Comparison of ENCODE assay signal across 8 cellular contexts in genomic region chr14:100850841-100851585, GRCh38. TPM values are rescaled to one million over a fixed set of nuclear protein-coding genes. Genes with fewer than 3 reads are reported as not detected.
A peak's percentile ranks its signal among the peaks of the same experiment; 100 is the strongest.
DNase-seq lines count a peak whose midpoint lies in the region; ATAC-seq and TF ChIP-seq lines count a peak whose summit lies in the region.

No MANE protein-coding gene starts in this region.

- H3K18ac ChIP-seq in neuronal stem cell (ENCODE audit: low read length) = peak overlapping the region; percentile 91

- H2BK5ac ChIP-seq in neuronal stem cell (ENCODE audit: low read length) = peak overlapping the region; percentile 57

- H3K4me3 Mint-ChIP-seq in HFFc6 (no peak overlapping the region), endothelial cell (ENCODE audit: unreplicated experiment) (no peak overlapping the region)
- H3K4me3 Mint-ChIP-seq in activated CD8-positive, alpha-beta T cell treated with anti-CD3 and anti-CD28 coated beads for 36 hours = no peak overlapping the region

- H2BK15ac ChIP-seq in neuronal stem cell (ENCODE audit: low read length) = peak overlapping the region; percentile 42

- H3K4me3 ChIP-seq in GM06990 (replicated peaks; ENCODE audit: low read depth, low read length) (no peak overlapping the region), neuronal stem cell (ENCODE audit: low read length in 2 of 2) (no peak overlapping the region), tibial nerve (no peak overlapping the region)

- H3K36me3 Mint-ChIP-seq in HFFc6 (ENCODE audit: low read depth) (no peaks in the 10 kb centered on the region; the same call in 1 of the 2 replicates), endothelial cell (ENCODE audit: low read depth, unreplicated experiment) (no peaks in the 10 kb centered on the region)
- no peaks in the 10 kb centered on the region for H3K36me3 Mint-ChIP-seq in activated CD8-positive, alpha-beta T cell treated with anti-CD3 and anti-CD28 coated beads for 36 hours (ENCODE audit: low read depth)

- intact Hi-C loops in activated CD8-positive, alpha-beta T cell treated with anti-CD3 and anti-CD28 coated beads for 36 hours (cut with micrococcal nuclease) = no loop called here

- peak; percentile 96 for ATAC-seq in activated CD8-positive, alpha-beta T cell treated with anti-CD3 and anti-CD28 coated beads for 36 hours
- ATAC-seq in HG03521 (IDR thresholded peaks at IDR 0.05; ENCODE audit: unreplicated experiment) = no peak

- H3K27me3 Mint-ChIP-seq in HFFc6 (ENCODE audit: insufficient read depth) (peaks cover 11% of the 10 kb centered on the region), endothelial cell (ENCODE audit: unreplicated experiment) (peaks cover 1% of the 10 kb centered on the region)
- H3K27me3 Mint-ChIP-seq in activated CD8-positive, alpha-beta T cell treated with anti-CD3 and anti-CD28 coated beads for 36 hours = no peaks in the 10 kb centered on the region

- H2BK12ac ChIP-seq in neuronal stem cell (ENCODE audit: low read length) = peak overlapping the region; percentile 88

- POLR2A ChIA-PET in activated CD8-positive, alpha-beta T cell treated with anti-CD3 and anti-CD28 coated beads for 36 hours (lab: Charles Lee) = interaction anchor here (0.7 kb wide), 1 partner anchor 14 kb away, joined by 3 read pairs; no protein-coding TSS in a partner anchor

- no peak overlapping the region for H4K8ac ChIP-seq in neuronal stem cell (ENCODE audit: low read depth, low read length)

- DNase-seq in GM06990 (ENCODE audit: extremely low read depth, insufficient read length) (peak; percentile 46), HFFc6 (no peak), NCI-H2107 treated with DMSO at 0.1 percent for 48 hours (lab: John Stamatoyannopoulos, UW; ENCODE audit: unreplicated experiment) (peak; percentile 11), endothelial cell (ENCODE audit: low spot score) (peak; percentile 72), neuronal stem cell (ENCODE audit: low spot score) (no peak), tibial nerve (ENCODE audit: low spot score in 2 of 2) (peak; percentile 64 to 79)
- peak; percentile 88 for DNase-seq in activated CD8-positive, alpha-beta T cell treated with anti-CD3 and anti-CD28 coated beads for 36 hours

- H3K23ac ChIP-seq in neuronal stem cell (ENCODE audit: low read depth, low read length, poor library complexity) = no peak overlapping the region

- no peak overlapping the region for H3K4ac ChIP-seq in neuronal stem cell (ENCODE audit: low read length)

- H3K9me3 ChIP-seq in neuronal stem cell (replicated peaks in 1 of 2; ENCODE audit: control insufficient read depth in 2 of 2, insufficient read depth in 1 of 2, low read depth in 1 of 2, low read length in 2 of 2) (no peaks in the 10 kb centered on the region), tibial nerve (no peaks in the 10 kb centered on the region)

- H2AK5ac ChIP-seq in neuronal stem cell (ENCODE audit: low read depth, low read length) = peak overlapping the region; percentile 17

- peak overlapping the region; percentile 39 for H2BK120ac ChIP-seq in neuronal stem cell (ENCODE audit: low read depth, low read length)

- H3K27ac ChIP-seq in neuronal stem cell (replicated peaks; ENCODE audit: low read length) (no peak overlapping the region), tibial nerve (no peak overlapping the region)

- H2AFZ ChIP-seq in neuronal stem cell (ENCODE audit: low read length) = no peak overlapping the region

- no peaks in the 10 kb centered on the region for H3K79me1 ChIP-seq in neuronal stem cell (ENCODE audit: low read depth, low read length)

- CTCF ChIA-PET in activated CD8-positive, alpha-beta T cell treated with anti-CD3 and anti-CD28 coated beads for 36 hours (lab: Charles Lee) = interaction anchor here (1.0 to 1.4 kb wide), 8 partner anchors 8 to 778 kb away, joined by 3 to 6 read pairs (median 3); no protein-coding TSS in a partner anchor

- TF ChIP-seq CTCF in GM06990 (IDR thresholded peaks at IDR 0.05; ENCODE audit: insufficient read depth, low read length, poor library complexity, severe bottlenecking) = peak; percentile 76
- TF ChIP-seq CTCF in HFFc6 (IDR thresholded peaks at IDR 0.05) = peak; percentile 91
- TF ChIP-seq CTCF in activated CD8-positive, alpha-beta T cell treated with anti-CD3 and anti-CD28 coated beads for 36 hours (IDR thresholded peaks at IDR 0.05) = peak; percentile 84
- peak; percentile 94 for TF ChIP-seq CTCF in endothelial cell (IDR thresholded peaks at IDR 0.05; ENCODE audit: unreplicated experiment)
- TF ChIP-seq CTCF in tibial nerve (IDR thresholded peaks at IDR 0.05) = peak; percentile 48 to 80 (median 69)

- H3K27ac Mint-ChIP-seq in HFFc6 (no peak overlapping the region), endothelial cell (ENCODE audit: unreplicated experiment) (no peak overlapping the region)
- H3K27ac Mint-ChIP-seq in activated CD8-positive, alpha-beta T cell treated with anti-CD3 and anti-CD28 coated beads for 36 hours = no peak overlapping the region

- peak overlapping the region; percentile 28 for H3K14ac ChIP-seq in neuronal stem cell (ENCODE audit: low read length)

- H3K9me3 Mint-ChIP-seq in HFFc6 (no peaks in the 10 kb centered on the region), endothelial cell (ENCODE audit: unreplicated experiment) (no peaks in the 10 kb centered on the region)
- H3K9me3 Mint-ChIP-seq in activated CD8-positive, alpha-beta T cell treated with anti-CD3 and anti-CD28 coated beads for 36 hours = no peaks in the 10 kb centered on the region

- no peak for TF ChIP-seq EP300 in tibial nerve (IDR thresholded peaks at IDR 0.05)

- no CpG with 5 or more reads among the region's 8 CpGs for WGBS in neuronal stem cell (ENCODE audit: extremely low coverage in 2 of 2, insufficient read length in 2 of 2, insufficient replicate concordance in 1 of 2), 2 donors
- WGBS in tibial nerve, 2 donors = 78 to 87% methylated on average over 6 to 8 of the region's 8 CpGs

- H3K4me2 ChIP-seq in neuronal stem cell (ENCODE audit: insufficient read depth, low read length, poor library complexity, severe bottlenecking) = no peak overlapping the region

- no peak overlapping the region for H3K9ac ChIP-seq in neuronal stem cell (ENCODE audit: low read depth, low read length, poor library complexity)

- no peak overlapping the region for H4K91ac ChIP-seq in neuronal stem cell (ENCODE audit: low read depth, low read length, poor library complexity)

- H3K36me3 ChIP-seq in GM06990 (ENCODE audit: control insufficient read depth, insufficient read depth, low read length) (no peaks in the 10 kb centered on the region), neuronal stem cell (replicated peaks in 1 of 2; ENCODE audit: control insufficient read depth in 2 of 2, insufficient read depth in 2 of 2, low read length in 2 of 2) (no peaks in the 10 kb centered on the region), tibial nerve (no peaks in the 10 kb centered on the region)

- H3K4me1 ChIP-seq in neuronal stem cell (ENCODE audit: control insufficient read depth in 2 of 2, insufficient read depth in 1 of 2, low read depth in 1 of 2, low read length in 2 of 2) (peaks cover 0 to 2% of the 10 kb centered on the region in 2 donors), tibial nerve (peaks cover 0 to 8% (median 0%) of the 10 kb centered on the region in 4 donors)

- peaks cover 12% of the 10 kb centered on the region for H3K4me1 Mint-ChIP-seq in HFFc6 (ENCODE audit: low read depth)
- H3K4me1 Mint-ChIP-seq in activated CD8-positive, alpha-beta T cell treated with anti-CD3 and anti-CD28 coated beads for 36 hours (ENCODE audit: low read depth) = no peaks in the 10 kb centered on the region
- H3K4me1 Mint-ChIP-seq in endothelial cell (ENCODE audit: unreplicated experiment) = no peaks in the 10 kb centered on the region

- H3K27me3 ChIP-seq in GM06990 (replicated peaks; ENCODE audit: control insufficient read depth, insufficient read depth, low read length) (no peaks in the 10 kb centered on the region), neuronal stem cell (ENCODE audit: control insufficient read depth in 3 of 3, insufficient read depth in 3 of 3, low read depth in 1 of 3, low read length in 3 of 3) (peaks cover 0 to 14% (median 0%) of the 10 kb centered on the region in 3 experiments), tibial nerve (no peaks in the 10 kb centered on the region)

- TF ChIP-seq POLR2A in tibial nerve (IDR thresholded peaks at IDR 0.05) = no peak

RNA-seq across cellular contexts. Expression of gene MEG3, which starts 25.1 kb away (rescaled TPM):
- total RNA-seq in HFFc6 (2021; fragmentation: NEBNext Ultra II Directional; extraction: Animal tissue kit (Norgen Biotek cat#: 25700)) = 100 to 1,000 TPM; 151 to 262 (median 250) TPM
- not detected for total RNA-seq in activated CD8-positive, alpha-beta T cell treated with anti-CD3 and anti-CD28 coated beads for 36 hours
- total RNA-seq in endothelial cell (ENCODE audit: unreplicated experiment) = not detected
- 61.0 TPM for polyA plus RNA-seq in neuronal stem cell (2013, experiment 1 of 2)
- 58.1 TPM for polyA plus RNA-seq in neuronal stem cell (2013, experiment 2 of 2)
- total RNA-seq in tibial nerve = 100 to 1,000 TPM; 101 to 177 (median 167) TPM

RNA-seq across cellular contexts. Expression of gene RTL1, which starts 52.5 kb away (rescaled TPM):
- total RNA-seq in HFFc6 (2021; fragmentation: NEBNext Ultra II Directional; extraction: Animal tissue kit (Norgen Biotek cat#: 25700)) = not detected
- total RNA-seq in activated CD8-positive, alpha-beta T cell treated with anti-CD3 and anti-CD28 coated beads for 36 hours = not detected
- 0.18 TPM for total RNA-seq in endothelial cell (ENCODE audit: unreplicated experiment)
- polyA plus RNA-seq in neuronal stem cell (2013, experiment 1 of 2) = 3.6 TPM
- 3.6 TPM for polyA plus RNA-seq in neuronal stem cell (2013, experiment 2 of 2)
- total RNA-seq in tibial nerve = not detected

Comparison
In these comparisons a context has a peak if more than half of its experiments do, and no peak if none do; other contexts are left out.
1. DNase-seq: peak in GM06990 (single experiment), NCI-H2107 treated with DMSO at 0.1 percent for 48 hours (single experiment), activated CD8-positive, alpha-beta T cell treated with anti-CD3 and anti-CD28 coated beads for 36 hours (single experiment), endothelial cell (single experiment) and tibial nerve (2 of 2); none in HFFc6 (single experiment) and neuronal stem cell (single experiment).
2. RNA of gene MEG3, which starts 25.1 kb away (total RNA-seq): 151 to 262 TPM in HFFc6 and 101 to 177 TPM in tibial nerve; not detected in endothelial cell (single experiment) and not detected in activated CD8-positive, alpha-beta T cell treated with anti-CD3 and anti-CD28 coated beads for 36 hours; every median in the first group is over 10 times any median in the second.
3. Peak in every context shown above with its lines, with median percentiles within 50 percentile points of each other: CTCF ChIP-seq.